ENCODE assay signal across 14 cellular contexts in genomic region chr22:31977939-31978338, GRCh38.
"Had no signal": no experiment of that assay in that cellular context is flagged by ENCODE, and none has a peak within 500 bp of the region (broad histone marks: within the 10 kb centered on the region; RNA-seq: fewer than 3 reads in every experiment).

No MANE protein-coding gene starts in this region.

- H3K9me3 ChIP-seq: body of pancreas, heart left ventricle, neutrophil, ovary, psoas muscle, thyroid gland, upper lobe of right lung had no signal

- H3K4me3 Mint-ChIP-seq: activated naive CD4-positive, alpha-beta T cell treated with anti-CD3 and anti-CD28 coated beads, Interleukin-2, amount 50 U/mL, for 24 hours; mesothelial cell of epicardium; naive thymus-derived CD8-positive, alpha-beta T cell; stimulated activated naive CD8-positive, alpha-beta T cell treated with anti-CD3 and anti-CD28 coated beads, Interleukin-15, Interleukin-2, amounts not matched to agents 100 ng/mL and 50 ng/mL, for 24 hours had no signal

- H3K27me3 ChIP-seq: body of pancreas, heart left ventricle, ovary, thyroid gland, upper lobe of right lung had no signal

- H3K4me1 ChIP-seq: heart left ventricle, psoas muscle, thyroid gland, upper lobe of right lung had no signal

- H3K9me3 Mint-ChIP-seq: activated naive CD4-positive, alpha-beta T cell treated with anti-CD3 and anti-CD28 coated beads, Interleukin-2, amount 50 U/mL, for 24 hours; mesothelial cell of epicardium; naive thymus-derived CD8-positive, alpha-beta T cell; stimulated activated naive CD8-positive, alpha-beta T cell treated with anti-CD3 and anti-CD28 coated beads, Interleukin-15, Interleukin-2, amounts not matched to agents 100 ng/mL and 50 ng/mL, for 24 hours had no signal

- H3K27ac Mint-ChIP-seq: activated naive CD4-positive, alpha-beta T cell treated with anti-CD3 and anti-CD28 coated beads, Interleukin-2, amount 50 U/mL, for 24 hours; mesothelial cell of epicardium; stimulated activated naive CD8-positive, alpha-beta T cell treated with anti-CD3 and anti-CD28 coated beads, Interleukin-15, Interleukin-2, amounts not matched to agents 100 ng/mL and 50 ng/mL, for 24 hours had no signal

- FAIRE-seq: kidney had no signal

- H3K36me3 ChIP-seq: heart left ventricle, neutrophil, ovary, thyroid gland, upper lobe of right lung had no signal

- H3K4me3 ChIP-seq: body of pancreas, heart left ventricle, lung, ovary, psoas muscle, thyroid gland, upper lobe of right lung had no signal

- H3K4me1 Mint-ChIP-seq: mesothelial cell of epicardium had no signal

- DNase-seq: kidney had no signal

- H3K36me3 Mint-ChIP-seq: activated naive CD4-positive, alpha-beta T cell treated with anti-CD3 and anti-CD28 coated beads, Interleukin-2, amount 50 U/mL, for 24 hours; mesothelial cell of epicardium; naive thymus-derived CD8-positive, alpha-beta T cell had no signal

- H3K27me3 Mint-ChIP-seq: activated naive CD4-positive, alpha-beta T cell treated with anti-CD3 and anti-CD28 coated beads, Interleukin-2, amount 50 U/mL, for 24 hours; naive thymus-derived CD8-positive, alpha-beta T cell; stimulated activated naive CD8-positive, alpha-beta T cell treated with anti-CD3 and anti-CD28 coated beads, Interleukin-15, Interleukin-2, amounts not matched to agents 100 ng/mL and 50 ng/mL, for 24 hours had no signal

- H3K27ac ChIP-seq: body of pancreas, epithelial cell of prostate, heart left ventricle, neutrophil, ovary, psoas muscle, thyroid gland, upper lobe of right lung had no signal
